In the genomic region with DNA sequence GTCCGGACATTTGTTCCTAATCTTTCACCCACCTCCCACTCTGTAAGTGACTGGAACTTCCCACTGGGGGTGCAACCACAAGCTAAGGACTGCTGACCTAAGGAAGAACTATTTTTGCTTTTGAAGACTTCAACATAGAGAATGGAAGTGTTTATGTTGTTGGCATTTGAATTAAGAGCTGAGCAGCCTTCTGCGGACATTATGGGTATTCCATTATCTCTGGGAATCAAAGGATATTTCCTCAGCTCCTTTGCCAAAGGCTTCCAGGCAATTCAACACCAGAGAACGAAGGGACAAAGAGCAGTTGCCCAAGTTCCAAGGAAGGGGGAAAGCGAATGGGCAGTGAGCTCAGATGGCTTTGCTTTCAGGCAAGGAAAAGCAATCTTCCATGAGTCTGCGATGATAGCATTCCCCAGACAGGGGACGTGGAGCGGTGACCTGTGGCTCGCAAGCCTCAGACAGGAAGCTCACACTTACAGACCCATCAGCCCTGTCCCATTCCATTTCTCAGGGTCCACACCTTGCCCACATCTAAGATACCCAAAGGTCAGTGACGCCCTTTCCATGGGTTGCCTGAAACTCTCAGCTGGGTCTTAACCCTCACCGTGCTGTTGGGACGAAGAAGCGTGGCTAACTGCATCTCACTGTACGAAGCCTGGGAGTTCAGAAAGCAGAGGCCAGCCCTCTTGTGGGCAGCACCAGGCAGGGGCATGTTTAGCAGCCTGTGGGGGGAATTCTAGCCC, we compare ENCODE assay signal across 1 cellular context.
TF ChIP-seq lines count a peak whose summit lies in the region.

No MANE protein-coding gene starts in this region.

TF ChIP-seq in IMR-90, 13 proteins besides CTCF, POLR2A, EP300 and RAD21:
- 0 out of 2 replicates have a peak, but pooled peaks have one; percentile 26 for TF ChIP-seq MAFK (IDR thresholded peaks at IDR 0.05; ENCODE audit: low read depth, low read length)
- no peak for TF ChIP-seq CEBPB (IDR thresholded peaks at IDR 0.05; ENCODE audit: low read depth, low read length)
- TF ChIP-seq MAZ (IDR thresholded peaks at IDR 0.05; ENCODE audit: borderline replicate concordance, low read depth, low read length) = no peak
- TF ChIP-seq ELK1 (IDR thresholded peaks at IDR 0.05; ENCODE audit: borderline replicate concordance, low read depth, low read length) = no peak
